Comparison of ENCODE assay signal across 12 cellular contexts in genomic region chr5:161286066-161286655, GRCh38.
DNase-seq lines count a peak whose midpoint lies in the region; ATAC-seq, FAIRE-seq and TF ChIP-seq lines count a peak whose summit lies in the region.
"Had no signal": no experiment of that assay in that cellular context is flagged by ENCODE, and none has a peak within 500 bp of the region (broad histone marks: within the 10 kb centered on the region; RNA-seq: fewer than 3 reads in every experiment).

No MANE protein-coding gene starts in this region.

- no peak for FAIRE-seq in HepG2 (lab: Jason Lieb, UNC)
- no peak for FAIRE-seq in small intestine (lab: Jason Lieb, UNC)

- H4K20me1 ChIP-seq in HepG2 (ENCODE audit: insufficient read depth, low read length) (no peaks in the 10 kb centered on the region), neural progenitor cell (ENCODE audit: low read depth) (no peaks in the 10 kb centered on the region)

- no peak for TF ChIP-seq RAD21 in HepG2 (CRISPR knock-in tag; IDR thresholded peaks at IDR 0.05)

- H3K27ac ChIP-seq in right lobe of liver (no peak overlapping the region), HepG2 (ENCODE audit: extremely low read length, insufficient read depth, low read length) (no peak overlapping the region), small intestine (ENCODE audit: low read depth in 1 of 2, low read length in 1 of 2) (no peak overlapping the region), neural progenitor cell (no peak overlapping the region)
- H3K27ac ChIP-seq: left ventricle myocardium inferior, transverse colon had no signal

- WGBS in right lobe of liver (ENCODE audit: insufficient coverage, low coverage, low lambda C conversion rate, missing lambda C conversion rate), result 44% methylated on average over 2 of the region's 3 CpGs
- WGBS in HepG2 (ENCODE audit: low lambda C conversion rate), result 0% methylated on average over 3 of the region's 3 CpGs
- 24 to 48% (median 28%) methylated on average over 3 of the region's 3 CpGs for WGBS in small intestine, 3 donors

- no peak for TF ChIP-seq EP300 in HepG2 (IDR thresholded peaks at IDR 0.05; ENCODE audit: low read depth in 2 of 2, low read length in 2 of 2)
- TF ChIP-seq EP300 in HepG2 (CRISPR knock-in tag; IDR thresholded peaks at IDR 0.05; ENCODE audit: borderline replicate concordance), result no peak

- ATAC-seq in right lobe of liver, result peak in 3 of 4 donors; percentile 13 to 35 (median 25)
- no peak for ATAC-seq in HepG2
- ATAC-seq in GM21717 (IDR thresholded peaks at IDR 0.05; ENCODE audit: unreplicated experiment), result peak; percentile 99
- ATAC-seq in HG03139 (IDR thresholded peaks at IDR 0.05; ENCODE audit: unreplicated experiment), result peak; percentile 84

- CTCF ChIA-PET in HepG2 (lab: Yijun Ruan, JAX; ENCODE audit: low intra/inter-chr PET ratio, low total read pairs), result no interaction called here

- no peak overlapping the region for H3K27ac Mint-ChIP-seq in neural progenitor cell
- no peak overlapping the region for H3K27ac Mint-ChIP-seq in activated CD4-positive, alpha-beta T cell treated with anti-CD3 and anti-CD28 coated beads, Interleukin-2, amount 10 ng/mL, durations not matched to agents 24 days and 14 days

- POLR2A ChIA-PET in HepG2 (lab: Yijun Ruan, JAX), result no interaction called here

- H3K4me1 Mint-ChIP-seq in neural progenitor cell, result peaks cover 6% of the 10 kb centered on the region
- no peaks in the 10 kb centered on the region for H3K4me1 Mint-ChIP-seq in activated CD4-positive, alpha-beta T cell treated with anti-CD3 and anti-CD28 coated beads, Interleukin-2, amount 10 ng/mL, durations not matched to agents 24 days and 14 days

- H3K4me1 ChIP-seq in right lobe of liver, result no peaks in the 10 kb centered on the region
- no peaks in the 10 kb centered on the region for H3K4me1 ChIP-seq in HepG2 (ENCODE audit: insufficient read depth, low read length)
- H3K4me1 ChIP-seq in small intestine (ENCODE audit: control insufficient read depth in 2 of 2, insufficient read depth in 1 of 2, low read depth in 1 of 2, low read length in 1 of 2), result no peaks in the 10 kb centered on the region
- H3K4me1 ChIP-seq in neural progenitor cell, result no peaks in the 10 kb centered on the region
- H3K4me1 ChIP-seq: left ventricle myocardium inferior, transverse colon had no signal

- no peaks in the 10 kb centered on the region for H3K9me3 Mint-ChIP-seq in neural progenitor cell
- H3K9me3 Mint-ChIP-seq in activated CD4-positive, alpha-beta T cell treated with anti-CD3 and anti-CD28 coated beads, Interleukin-2, amount 10 ng/mL, durations not matched to agents 24 days and 14 days, result no peaks in the 10 kb centered on the region

- H2AFZ ChIP-seq in HepG2 (ENCODE audit: low read length) (no peak overlapping the region), neural progenitor cell (replicated peaks) (no peak overlapping the region)

- DNase-seq in right lobe of liver (no peak), HepG2 (ENCODE audit: low spot score) (no peak), small intestine (peak; percentile 26), NCI-H774 (lab: John Stamatoyannopoulos, UW) (no peak), neural progenitor cell (ENCODE audit: low spot score) (no peak)
- no peak for DNase-seq in activated CD4-positive, alpha-beta T cell treated with anti-CD3 and anti-CD28 coated beads, Interleukin-2, amount 10 ng/mL, durations not matched to agents 24 days and 14 days
- DNase-seq: left ventricle myocardium inferior; NCI-H187; stimulated activated CD4-positive, alpha-beta T cell treated with anti-CD3 and anti-CD28 coated beads, Interleukin-4, amount 100 ng/mL, for 1 hour; transverse colon had no signal

- no peak overlapping the region for H3K9ac ChIP-seq in HepG2 (ENCODE audit: insufficient read depth, low read depth, low read length)
- no peak overlapping the region for H3K9ac ChIP-seq in neural progenitor cell

- H3K4me2 ChIP-seq in HepG2 (ENCODE audit: low read depth, low read length) (no peak overlapping the region), neural progenitor cell (no peak overlapping the region)

- H3K36me3 ChIP-seq in right lobe of liver (no peaks in the 10 kb centered on the region), HepG2 (replicated peaks in 1 of 2; ENCODE audit: control insufficient read depth in 1 of 2, insufficient read depth in 2 of 2, low read length in 2 of 2) (no peaks in the 10 kb centered on the region), small intestine (ENCODE audit: control insufficient read depth in 2 of 2, insufficient read depth in 2 of 2, low read length in 2 of 2) (no peaks in the 10 kb centered on the region), neural progenitor cell (no peaks in the 10 kb centered on the region)
- H3K36me3 ChIP-seq: left ventricle myocardium inferior, transverse colon had no signal

- H3K4me3 ChIP-seq in right lobe of liver (no peak overlapping the region), HepG2 (replicated peaks in 1 of 3; ENCODE audit: insufficient read depth in 1 of 3, low read depth in 2 of 3, low read length in 3 of 3) (no peak overlapping the region), small intestine (ENCODE audit: low read depth in 1 of 2, low read length in 2 of 2) (no peak overlapping the region), neural progenitor cell (no peak overlapping the region)
- H3K4me3 ChIP-seq: left ventricle myocardium inferior, transverse colon had no signal

- no peaks in the 10 kb centered on the region for H3K9me3 ChIP-seq in right lobe of liver
- no peaks in the 10 kb centered on the region for H3K9me3 ChIP-seq in HepG2 (ENCODE audit: low read length)
- no peaks in the 10 kb centered on the region for H3K9me3 ChIP-seq in small intestine (ENCODE audit: control insufficient read depth, low read depth)
- H3K9me3 ChIP-seq in neural progenitor cell (ENCODE audit: low read depth), result no peaks in the 10 kb centered on the region
- H3K9me3 ChIP-seq: left ventricle myocardium inferior, transverse colon had no signal

- no peaks in the 10 kb centered on the region for H3K27me3 Mint-ChIP-seq in neural progenitor cell (ENCODE audit: insufficient read depth, low read depth)
- H3K27me3 Mint-ChIP-seq in activated CD4-positive, alpha-beta T cell treated with anti-CD3 and anti-CD28 coated beads, Interleukin-2, amount 10 ng/mL, durations not matched to agents 24 days and 14 days, result no peaks in the 10 kb centered on the region

- H3K27me3 ChIP-seq in right lobe of liver (no peaks in the 10 kb centered on the region), HepG2 (ENCODE audit: control insufficient read depth in 1 of 2, insufficient read depth in 2 of 2, low read length in 2 of 2) (no peaks in the 10 kb centered on the region; a peak in 1 of 5 replicates), small intestine (ENCODE audit: control insufficient read depth in 2 of 2, insufficient read depth in 2 of 2, low read length in 2 of 2) (no peaks in the 10 kb centered on the region), neural progenitor cell (no peaks in the 10 kb centered on the region)
- H3K27me3 ChIP-seq: transverse colon had no signal

- intact Hi-C loops in right lobe of liver (cut with DNase I) (no loop called here), HepG2 (cut with micrococcal nuclease; ENCODE audit: unreplicated experiment) (no loop called here)
- intact Hi-C loops in activated CD4-positive, alpha-beta T cell treated with anti-CD3 and anti-CD28 coated beads, Interleukin-2, amount 10 ng/mL, durations not matched to agents 24 days and 14 days (cut with micrococcal nuclease), result no loop called here

- TF ChIP-seq CTCF in right lobe of liver (IDR thresholded peaks at IDR 0.05) (no peak), HepG2 (CRISPR knock-in tag; IDR thresholded peaks at IDR 0.05) (no peak), neural progenitor cell (IDR thresholded peaks at IDR 0.05) (no peak)

- in situ Hi-C loops in HepG2 (cut with HindIII; ENCODE audit: extremely low pct_ligation_motif_present, low pct_unique_long_range_greater_than_20kb), result no loop called here

- H3K4me3 Mint-ChIP-seq in neural progenitor cell, result no peak overlapping the region
- H3K4me3 Mint-ChIP-seq in activated CD4-positive, alpha-beta T cell treated with anti-CD3 and anti-CD28 coated beads, Interleukin-2, amount 10 ng/mL, durations not matched to agents 24 days and 14 days, result no peak overlapping the region

- H3K36me3 Mint-ChIP-seq in neural progenitor cell, result no peaks in the 10 kb centered on the region
- H3K36me3 Mint-ChIP-seq in activated CD4-positive, alpha-beta T cell treated with anti-CD3 and anti-CD28 coated beads, Interleukin-2, amount 10 ng/mL, durations not matched to agents 24 days and 14 days (ENCODE audit: low read depth), result no peaks in the 10 kb centered on the region

- BruUV-seq in HepG2 (replicated peaks; lab: Mats Ljungman, UMichigan), result no TSS peak

- TF ChIP-seq POLR2A in right lobe of liver (IDR thresholded peaks at IDR 0.05), result no peak
- no peak for TF ChIP-seq POLR2A in HepG2 (IDR thresholded peaks at IDR 0.05; ENCODE audit: insufficient read depth in 1 of 2, low read depth in 2 of 2, low read length in 2 of 2)

- H3K79me2 ChIP-seq in HepG2 (ENCODE audit: insufficient read depth, low read length) (no peaks in the 10 kb centered on the region), neural progenitor cell (ENCODE audit: low read depth) (no peaks in the 10 kb centered on the region)

- H3F3A ChIP-seq in neural progenitor cell (ENCODE audit: low read depth), result no peaks in the 10 kb centered on the region

TF ChIP-seq in HepG2, 621 proteins besides CTCF, POLR2A, EP300 and RAD21 (continues in another document):
- no peak for TF ChIP-seq SP4 (CRISPR knock-in tag; IDR thresholded peaks at IDR 0.05)
